In the genomic region with DNA sequence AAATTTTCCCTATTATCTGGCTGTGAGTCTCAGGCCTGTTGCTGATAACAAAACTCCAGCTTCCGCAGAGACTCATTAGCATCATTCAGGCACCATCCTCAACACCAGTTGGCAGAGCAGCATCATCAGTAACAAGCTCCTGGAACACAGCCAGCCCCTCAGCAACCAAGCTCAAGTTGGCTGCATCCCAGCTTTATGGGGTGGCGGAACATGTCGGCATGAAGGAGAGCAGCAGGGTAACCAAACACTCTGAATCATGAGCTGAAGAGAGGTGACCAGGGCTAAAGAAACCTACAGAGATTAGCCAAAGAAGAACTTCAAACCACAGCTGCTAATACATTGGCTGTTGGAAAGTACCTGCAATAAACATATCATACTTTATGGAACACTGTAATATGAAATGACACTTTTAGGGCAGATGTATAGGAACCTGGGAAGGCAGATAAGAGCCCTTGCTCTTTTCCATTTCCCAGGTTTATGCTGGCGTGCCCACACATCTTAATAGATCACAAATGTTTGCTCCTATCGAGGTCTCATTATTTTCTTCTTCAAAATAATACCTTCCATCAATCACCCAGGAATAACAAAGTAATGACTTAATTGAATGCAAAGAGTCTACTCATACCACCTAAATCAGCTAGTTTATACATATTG, we compare ENCODE assay signal across 7 cellular contexts.
DNase-seq lines count a peak whose midpoint lies in the region; ATAC-seq and TF ChIP-seq lines count a peak whose summit lies in the region.

No MANE protein-coding gene starts in this region.

- H3K27me3 ChIP-seq in testis: no peaks in the 10 kb centered on the region

- no peaks in the 10 kb centered on the region for H3K9me3 ChIP-seq in testis

- ATAC-seq in HG03571 (IDR thresholded peaks at IDR 0.05; ENCODE audit: unreplicated experiment): no peak
- no peak for ATAC-seq in GM21528 (IDR thresholded peaks at IDR 0.05; ENCODE audit: low FRiP score, unreplicated experiment)

- no peak overlapping the region for H3K4me3 ChIP-seq in testis

- 48 to 59% methylated on average over 5 of the region's 5 CpGs for WGBS in testis, 2 donors

- no peaks in the 10 kb centered on the region for H3K4me1 ChIP-seq in testis

- no peak overlapping the region for H3K27ac ChIP-seq in testis

- TF ChIP-seq POLR2A in testis (IDR thresholded peaks at IDR 0.05): no peak

- DNase-seq in LHCN-M2 (ENCODE audit: low read depth): peak; percentile 82
- peak; percentile 91 for DNase-seq in NCI-H748 (lab: John Stamatoyannopoulos, UW; ENCODE audit: unreplicated experiment)
- peak; percentile 40 for DNase-seq in fibroblast of peridontal ligament (ENCODE audit: extremely low read depth)
- peak; percentile 16 for DNase-seq in testis
- DNase-seq in SW 1271 (lab: John Stamatoyannopoulos, UW): no peak

- no peaks in the 10 kb centered on the region for H3K36me3 ChIP-seq in testis (ENCODE audit: low read depth, missing control alignments)

- intact Hi-C loops in testis (cut with DNase I; ENCODE audit: low total_unique reads): no loop called here

- no peak for TF ChIP-seq CTCF in testis (IDR thresholded peaks at IDR 0.05)

Comparison
In these comparisons a context has a peak if more than half of its experiments do, and no peak if none do; other contexts are left out.
1. DNase-seq: peak in LHCN-M2 (single experiment), NCI-H748 (single experiment), fibroblast of peridontal ligament (single experiment) and testis (single experiment); none in SW 1271 (0 of 2).